In the genomic region with DNA sequence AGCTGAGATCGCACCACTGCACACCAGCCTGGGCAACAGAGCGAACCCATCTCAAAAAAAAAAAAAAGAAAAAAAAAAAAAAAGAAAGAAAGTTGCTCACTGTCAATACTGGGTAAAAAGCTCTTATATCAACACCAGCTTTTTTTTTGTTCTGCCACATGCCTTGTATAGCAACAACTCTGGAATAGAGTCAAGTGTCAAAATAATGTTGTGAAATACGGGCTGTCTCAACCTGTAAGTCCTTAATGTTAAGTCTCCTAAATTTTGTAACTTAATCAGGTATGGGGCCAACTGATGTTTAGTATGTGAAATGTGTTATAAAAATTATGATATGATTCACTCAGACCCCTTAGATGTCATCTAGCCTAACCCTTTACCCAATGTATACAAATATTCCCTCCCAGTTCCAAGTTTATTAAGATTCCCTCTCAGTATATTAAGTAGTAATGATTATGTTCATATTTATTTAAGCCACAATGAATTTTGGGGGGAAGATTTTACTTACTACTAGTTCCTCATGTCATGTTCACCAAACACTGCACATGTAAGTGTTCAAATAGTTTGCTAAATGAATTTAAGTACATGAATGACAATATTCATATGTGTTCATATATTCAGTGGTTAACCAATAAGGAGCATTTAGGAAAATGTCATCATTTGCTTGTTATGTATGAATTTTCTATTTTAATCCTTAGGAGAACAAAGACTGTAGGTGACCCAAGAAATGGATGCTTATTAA, we compare ENCODE assay signal across 27 cellular contexts. TPM values are rescaled to one million over a fixed set of nuclear protein-coding genes. Genes with fewer than 3 reads are reported as not detected.
DNase-seq lines count a peak whose midpoint lies in the region; ATAC-seq and TF ChIP-seq lines count a peak whose summit lies in the region.
"Had no signal": no experiment of that assay in that cellular context is flagged by ENCODE, and none has a peak within 500 bp of the region (broad histone marks: within the 10 kb centered on the region; RNA-seq: fewer than 3 reads in every experiment).

No MANE protein-coding gene starts in this region.

- H4K20me1 ChIP-seq in IMR-90 (ENCODE audit: insufficient read depth, low read length): no peaks in the 10 kb centered on the region

- H3K36me3 ChIP-seq in IMR-90 (ENCODE audit: control insufficient read depth, insufficient read depth, low read length) (peaks cover 18% of the 10 kb centered on the region), thyroid gland (peaks cover 2 to 9% of the 10 kb centered on the region in 2 donors)

- intact Hi-C loops in activated naive CD4-positive, alpha-beta T cell treated with anti-CD3 and anti-CD28 coated beads for 36 hours (cut with micrococcal nuclease): loop anchor here (1.0 kb wide), 1 partner anchor 8 kb away; no protein-coding TSS in a partner anchor
- intact Hi-C loops in IMR-90 (cut with micrococcal nuclease): loop anchor here (10.0 kb wide), 1 partner anchor 225 kb away; a partner anchor contains a TSS
- intact Hi-C loops in thyroid gland (cut with DNase I): no loop called here

- no peaks in the 10 kb centered on the region for H3K27me3 ChIP-seq in IMR-90 (ENCODE audit: control insufficient read depth, insufficient read depth, low read length)
- H3K27me3 ChIP-seq in thyroid gland: no peaks in the 10 kb centered on the region

- no peak overlapping the region for H4K8ac ChIP-seq in IMR-90 (ENCODE audit: low read depth in 2 of 2, low read length in 2 of 2)

- H3K9me1 ChIP-seq in IMR-90 (ENCODE audit: insufficient read depth, low read length): no peaks in the 10 kb centered on the region

- H2AFZ ChIP-seq in IMR-90 (replicated peaks; ENCODE audit: low read length, poor library complexity): no peak overlapping the region
- H2AFZ ChIP-seq: parathyroid adenoma had no signal

- H3K4me3 ChIP-seq in IMR-90 (ENCODE audit: insufficient read depth, low read depth, low read length) (no peak overlapping the region), epithelial cell of esophagus (ENCODE audit: low read length) (no peak overlapping the region), thyroid gland (replicated peaks in 1 of 3) (no peak overlapping the region)
- H3K4me3 ChIP-seq: GM12878, skin epidermis had no signal

- TF ChIP-seq RAD21 in IMR-90 (IDR thresholded peaks at IDR 0.05; ENCODE audit: low read length): no peak

- no peak overlapping the region for H3K9ac ChIP-seq in IMR-90 (ENCODE audit: low read depth, low read length)
- H3K9ac ChIP-seq: KMS-11, parathyroid adenoma had no signal

- no peak overlapping the region for H3K14ac ChIP-seq in IMR-90 (replicated peaks; ENCODE audit: low read depth, low read length)

- no CpG with 5 or more reads among the region's 3 CpGs for WGBS in IMR-90 (ENCODE audit: extremely low coverage in 2 of 2, insufficient read length in 1 of 2), 2 experiments
- 61 to 74% methylated on average over 3 of the region's 3 CpGs for WGBS in thyroid gland, 2 donors

- H3K4me1 ChIP-seq in IMR-90 (ENCODE audit: control insufficient read depth, insufficient read depth, low read length) (no peaks in the 10 kb centered on the region), thyroid gland (peaks cover 7 to 9% of the 10 kb centered on the region in 2 donors)
- H3K4me1 ChIP-seq: parathyroid adenoma had no signal

- TF ChIP-seq CTCF in IMR-90 (conservative IDR thresholded peaks at IDR 0.05; ENCODE audit: low read depth, low read length) (no peak), epithelial cell of esophagus (IDR thresholded peaks at IDR 0.05; ENCODE audit: insufficient read depth, low read depth, low read length, missing control alignments) (no peak), thyroid gland (IDR thresholded peaks at IDR 0.05) (no peak)

- no peak overlapping the region for H2AK5ac ChIP-seq in IMR-90 (ENCODE audit: low read depth, low read length)

- H4K91ac ChIP-seq in IMR-90 (ENCODE audit: insufficient read depth, low read depth, low read length): no peak overlapping the region

- POLR2A ChIA-PET in IMR-90 (lab: Charles Lee; ENCODE audit: unreplicated experiment): interaction anchor here (0.6 kb wide), 1 partner anchor 12 kb away, joined by 9 read pairs; no protein-coding TSS in a partner anchor

- no peak for DNase-seq in activated naive CD4-positive, alpha-beta T cell treated with anti-CD3 and anti-CD28 coated beads for 36 hours
- DNase-seq in activated naive CD4-positive, alpha-beta T cell treated with anti-CD3 and anti-CD28 coated beads, Interleukin-2, amount 50 U/mL, for 16 hours: no peak
- DNase-seq in IMR-90 (no peak), epithelial cell of esophagus (ENCODE audit: low read depth) (peak; percentile 17), thyroid gland (no peak), COLO668 (lab: John Stamatoyannopoulos, UW; ENCODE audit: unreplicated experiment) (no peak)
- DNase-seq: ACHN; activated B cell treated with CpG ODN at 0.5 μM for 24 hours; activated gamma-delta T cell; amniotic stem cell; kidney glomerular epithelial cell; MM.1S; NCI-H1417 treated with DMSO at 0.1 percent for 48 hours; NCI-H2081 treated with DMSO at 0.1 percent for 48 hours; NCI-H2227 treated with DMSO at 0.1 percent for 48 hours; NCI-H69; retina; Right ventricle myocardium superior; stimulated activated naive CD4-positive, alpha-beta T cell treated with Interleukin-2 at 50 U/mL for 16 hours had no signal

- no peak overlapping the region for H3K23ac ChIP-seq in IMR-90 (ENCODE audit: low read depth, low read length)

- H2AK9ac ChIP-seq in IMR-90 (replicated peaks; ENCODE audit: low read depth, low read length, poor library complexity): no peak overlapping the region

- H2BK15ac ChIP-seq in IMR-90 (ENCODE audit: low read depth, low read length): no peak overlapping the region

- no peak overlapping the region for H2BK5ac ChIP-seq in IMR-90 (ENCODE audit: low read depth, low read length, poor library complexity, severe bottlenecking)

- H3K4me3 Mint-ChIP-seq in activated naive CD4-positive, alpha-beta T cell treated with anti-CD3 and anti-CD28 coated beads for 36 hours: no peak overlapping the region
- H3K4me3 Mint-ChIP-seq: activated B cell treated with CpG ODN at 0.5 μM for 24 hours; brain; T-helper 1 cell treated with Interleukin-12 subunit alpha and Interleukin-12 subunit beta and Interleukin-4 antibody, amounts not matched to agents 30 μg/mL and 1 μg/mL, for 36 hours had no signal

- H3K9me3 ChIP-seq in IMR-90 (ENCODE audit: control insufficient read depth, insufficient read depth, low read length): no peaks in the 10 kb centered on the region
- no peaks in the 10 kb centered on the region for H3K9me3 ChIP-seq in thyroid gland

- CTCF ChIA-PET in activated naive CD4-positive, alpha-beta T cell treated with anti-CD3 and anti-CD28 coated beads for 36 hours (lab: Charles Lee): no interaction called here
- CTCF ChIA-PET in IMR-90 (lab: Yijun Ruan, JAX): interaction anchor here (0.8 to 1.0 kb wide), 2 partner anchors 68 to 91 kb away, joined by 5 to 6 read pairs; a partner anchor contains a TSS

- H3K27ac Mint-ChIP-seq in activated naive CD4-positive, alpha-beta T cell treated with anti-CD3 and anti-CD28 coated beads for 36 hours: peak overlapping the region; percentile 8
- H3K27ac Mint-ChIP-seq: brain; T-helper 1 cell treated with Interleukin-12 subunit alpha and Interleukin-12 subunit beta and Interleukin-4 antibody, amounts not matched to agents 30 μg/mL and 1 μg/mL, for 36 hours had no signal

- TF ChIP-seq POLR2A in IMR-90 (IDR thresholded peaks at IDR 0.05; ENCODE audit: low read depth, low read length) (no peak), thyroid gland (IDR thresholded peaks at IDR 0.05) (no peak)

- no peak overlapping the region for H2BK120ac ChIP-seq in IMR-90 (ENCODE audit: low read depth, low read length)

- H3K27ac ChIP-seq in IMR-90 (ENCODE audit: insufficient read depth, low read length) (no peak overlapping the region), thyroid gland (peak overlapping the region in 2 of 3 donors; percentile 3 to 40)
- H3K27ac ChIP-seq: KMS-11, parathyroid adenoma, skin epidermis had no signal

- no peak overlapping the region for H3K18ac ChIP-seq in IMR-90 (ENCODE audit: low read depth, low read length)

- no peaks in the 10 kb centered on the region for H3K27me3 Mint-ChIP-seq in activated naive CD4-positive, alpha-beta T cell treated with anti-CD3 and anti-CD28 coated beads for 36 hours (ENCODE audit: low read depth)
- H3K27me3 Mint-ChIP-seq: activated B cell treated with CpG ODN at 0.5 μM for 24 hours, brain had no signal

- H3K4ac ChIP-seq in IMR-90 (ENCODE audit: low read depth, low read length): no peak overlapping the region

- no peak overlapping the region for H2BK20ac ChIP-seq in IMR-90 (ENCODE audit: low read depth, low read length)

- no peak overlapping the region for H4K5ac ChIP-seq in IMR-90 (ENCODE audit: low read depth, low read length)

- no peak overlapping the region for H3K4me2 ChIP-seq in IMR-90 (ENCODE audit: low read depth, low read length)
- H3K4me2 ChIP-seq: KMS-11 had no signal

- no peak overlapping the region for H3K56ac ChIP-seq in IMR-90 (ENCODE audit: extremely low read depth, insufficient read depth, low read length)

- H3K79me1 ChIP-seq in IMR-90 (ENCODE audit: low read depth in 1 of 2, low read length in 2 of 2): peaks cover 0 to 11% of the 10 kb centered on the region in 2 experiments; a peak in 2 of 4 replicates

- dilution Hi-C loops in IMR-90 (cut with HindIII; ENCODE audit: low sequenced_read_pairs, unreplicated experiment): no loop called here

- no peaks in the 10 kb centered on the region for H3K9me3 Mint-ChIP-seq in activated naive CD4-positive, alpha-beta T cell treated with anti-CD3 and anti-CD28 coated beads for 36 hours
- H3K9me3 Mint-ChIP-seq: activated B cell treated with CpG ODN at 0.5 μM for 24 hours; brain; T-helper 1 cell treated with Interleukin-12 subunit alpha and Interleukin-12 subunit beta and Interleukin-4 antibody, amounts not matched to agents 30 μg/mL and 1 μg/mL, for 36 hours had no signal

- TSS peak; percentile 1 for BruUV-seq in IMR-90 (replicated peaks; lab: Mats Ljungman, UMichigan)

- no peak for ATAC-seq in IMR-90 (ENCODE audit: low read depth)
- no peak for ATAC-seq in GM21619 (IDR thresholded peaks at IDR 0.05; ENCODE audit: unreplicated experiment)
- ATAC-seq: GM12878, SK-N-SH treated with all-trans-retinoic acid at 6 μM for 48 hours had no signal

- peaks cover 30% of the 10 kb centered on the region for H3K4me1 Mint-ChIP-seq in activated naive CD4-positive, alpha-beta T cell treated with anti-CD3 and anti-CD28 coated beads for 36 hours (ENCODE audit: low read depth)
- H3K4me1 Mint-ChIP-seq: activated B cell treated with CpG ODN at 0.5 μM for 24 hours, brain had no signal

- in situ Hi-C loops in IMR-90 (cut with MboI; ENCODE audit: low sequenced_read_pairs): no loop called here

- peaks cover 24% of the 10 kb centered on the region for H3K36me3 Mint-ChIP-seq in activated naive CD4-positive, alpha-beta T cell treated with anti-CD3 and anti-CD28 coated beads for 36 hours (ENCODE audit: low read depth)

RNA-seq across cellular contexts. Expression of a gene that starts 52.2 kb away (rescaled TPM):
- total RNA-seq in activated naive CD4-positive, alpha-beta T cell treated with anti-CD3 and anti-CD28 coated beads for 36 hours: 10 to 100 TPM; 10.3 TPM
- 0.18 and 0.28 TPM in 2 replicates for total RNA-seq in IMR-90 (2012; rRNA removed)
- polyA plus RNA-seq in IMR-90 (2012; rRNA removed): 0.09 TPM in 2 replicates
- 0.02 and 0.05 TPM in 2 replicates for polyA plus RNA-seq in IMR-90 (2012; cell fraction: cytosol; rRNA removed)
- 0.03 TPM in 1 of 2 replicates, not detected in the other for polyA plus RNA-seq in IMR-90 (2012; cell fraction: nucleus; rRNA removed; ENCODE audit: low replicate concordance)
- total RNA-seq in thyroid gland: 10 to 100 TPM in 2 of 4 donors, 1 to 10 TPM in 2; 9.3 to 17.5 (median 10.1) TPM
